1 cellular context compared by ENCODE assay signal in genomic region chr10:50625663-50626062, GRCh38.
TF ChIP-seq lines count a peak whose summit lies in the region.

No MANE protein-coding gene starts in this region.

TF ChIP-seq in liver, 16 proteins besides CTCF, POLR2A, EP300 and RAD21 (continued from another document):
- TF ChIP-seq HNF4A (conservative IDR thresholded peaks at IDR 0.05) (no peak), YY1 (IDR thresholded peaks at IDR 0.05) (no peak), ZBTB33 (IDR thresholded peaks at IDR 0.05) (no peak), MAX (IDR thresholded peaks at IDR 0.05) (no peak), HNF4G (IDR thresholded peaks at IDR 0.05) (no peak), JUND (IDR thresholded peaks at IDR 0.05) (no peak)
